Comparison of ENCODE assay signal across 18 cellular contexts in genomic region chr1:37167479-37167878, GRCh38.
DNase-seq lines count a peak whose midpoint lies in the region; ATAC-seq lines count a peak whose summit lies in the region.
"Had no signal": no experiment of that assay in that cellular context is flagged by ENCODE, and none has a peak within 500 bp of the region (broad histone marks: within the 10 kb centered on the region; RNA-seq: fewer than 3 reads in every experiment).

No MANE protein-coding gene starts in this region.

- CTCF ChIA-PET in activated CD8-positive, alpha-beta memory T cell treated with anti-CD3 and anti-CD28 coated beads, Interleukin-2, amount 10 ng/mL, durations not matched to agents 7 days and 5 days (lab: Charles Lee) = no interaction called here

- no peaks in the 10 kb centered on the region for H3K36me3 ChIP-seq in SK-N-MC (ENCODE audit: insufficient read depth, low read length)
- H3K36me3 ChIP-seq: HAP-1 had no signal

- H3K4me3 Mint-ChIP-seq in activated CD8-positive, alpha-beta memory T cell treated with anti-CD3 and anti-CD28 coated beads, Interleukin-2, amount 10 ng/mL, durations not matched to agents 7 days and 5 days = no peak overlapping the region
- H3K4me3 Mint-ChIP-seq: B cell; CD14-positive monocyte; GM23338; IgD-negative memory B cell; T-cell; T-helper 2 cell treated with Interferon-gamma antibody and Interleukin-4, amounts not matched to agents 5 μg/mL and 100 μg/mL, for 36 hours had no signal

- H3K27me3 Mint-ChIP-seq in activated CD8-positive, alpha-beta memory T cell treated with anti-CD3 and anti-CD28 coated beads, Interleukin-2, amount 10 ng/mL, durations not matched to agents 7 days and 5 days = peaks cover 12% of the 10 kb centered on the region

- H3K27ac ChIP-seq in SK-N-MC = no peak overlapping the region

- DNase-seq in NCI-H1417 (lab: John Stamatoyannopoulos, UW) = peak in 2 of 3 experiments; percentile 5 to 27
- DNase-seq in NCI-H1417 treated with DMSO at 0.1 percent for 48 hours (lab: John Stamatoyannopoulos, UW) = no peak
- DNase-seq in M059J (ENCODE audit: low read depth) = peak; percentile 7
- peak; percentile 52 for DNase-seq in NCI-H510A (lab: John Stamatoyannopoulos, UW)
- DNase-seq in SK-N-MC (ENCODE audit: low read depth, low spot score) = peak; percentile 59
- no peak for DNase-seq in activated CD8-positive, alpha-beta memory T cell treated with anti-CD3 and anti-CD28 coated beads, Interleukin-2, amount 10 ng/mL, durations not matched to agents 7 days and 5 days
- DNase-seq: Karpas-422, NCI-H187 treated with DMSO at 0.1 percent for 48 hours, NCI-H774, T-cell had no signal

- H3K9me3 ChIP-seq in SK-N-MC (ENCODE audit: low read depth, low read length) = no peaks in the 10 kb centered on the region; the same call in 1 of the 2 replicates
- H3K9me3 ChIP-seq: HAP-1 had no signal

- no peaks in the 10 kb centered on the region for H3K9me3 Mint-ChIP-seq in activated CD8-positive, alpha-beta memory T cell treated with anti-CD3 and anti-CD28 coated beads, Interleukin-2, amount 10 ng/mL, durations not matched to agents 7 days and 5 days (ENCODE audit: low read depth)
- H3K9me3 Mint-ChIP-seq: T-helper 2 cell treated with Interferon-gamma antibody and Interleukin-4, amounts not matched to agents 5 μg/mL and 100 μg/mL, for 36 hours had no signal

- no peak for ATAC-seq in GM21786 (IDR thresholded peaks at IDR 0.05; ENCODE audit: unreplicated experiment)
- ATAC-seq in activated CD8-positive, alpha-beta memory T cell treated with anti-CD3 and anti-CD28 coated beads, Interleukin-2, amount 10 ng/mL, durations not matched to agents 7 days and 5 days = no peak
- ATAC-seq: GM23338, Panc1, T-cell had no signal

- no peak overlapping the region for H3K4me3 ChIP-seq in SK-N-MC
- H3K4me3 ChIP-seq: GM23338, HAP-1 had no signal

- peaks cover 1% of the 10 kb centered on the region for H3K36me3 Mint-ChIP-seq in activated CD8-positive, alpha-beta memory T cell treated with anti-CD3 and anti-CD28 coated beads, Interleukin-2, amount 10 ng/mL, durations not matched to agents 7 days and 5 days
- H3K36me3 Mint-ChIP-seq: CD14-positive monocyte, IgD-negative memory B cell, T-cell had no signal

- H3K9ac ChIP-seq in SK-N-MC (ENCODE audit: insufficient read length) = no peak overlapping the region

- H3K4me1 Mint-ChIP-seq in activated CD8-positive, alpha-beta memory T cell treated with anti-CD3 and anti-CD28 coated beads, Interleukin-2, amount 10 ng/mL, durations not matched to agents 7 days and 5 days = no peaks in the 10 kb centered on the region
- H3K4me1 Mint-ChIP-seq: B cell, CD14-positive monocyte, GM23338, IgD-negative memory B cell, T-cell had no signal

- no peak overlapping the region for H3K27ac Mint-ChIP-seq in activated CD8-positive, alpha-beta memory T cell treated with anti-CD3 and anti-CD28 coated beads, Interleukin-2, amount 10 ng/mL, durations not matched to agents 7 days and 5 days
- H3K27ac Mint-ChIP-seq: B cell; CD14-positive monocyte; GM23338; IgD-negative memory B cell; T-cell; T-helper 2 cell treated with Interferon-gamma antibody and Interleukin-4, amounts not matched to agents 5 μg/mL and 100 μg/mL, for 36 hours had no signal

Comparison
In these comparisons a context has a peak if more than half of its experiments do, and no peak if none do; other contexts are left out.
1. DNase-seq: peak in NCI-H1417 (2 of 3), M059J (single experiment), NCI-H510A (single experiment) and SK-N-MC (single experiment); none in NCI-H1417 treated with DMSO at 0.1 percent for 48 hours (single experiment) and activated CD8-positive, alpha-beta memory T cell treated with anti-CD3 and anti-CD28 coated beads, Interleukin-2, amount 10 ng/mL, durations not matched to agents 7 days and 5 days (single experiment).